Comparison of ENCODE assay signal across 19 cellular contexts in the genomic region with DNA sequence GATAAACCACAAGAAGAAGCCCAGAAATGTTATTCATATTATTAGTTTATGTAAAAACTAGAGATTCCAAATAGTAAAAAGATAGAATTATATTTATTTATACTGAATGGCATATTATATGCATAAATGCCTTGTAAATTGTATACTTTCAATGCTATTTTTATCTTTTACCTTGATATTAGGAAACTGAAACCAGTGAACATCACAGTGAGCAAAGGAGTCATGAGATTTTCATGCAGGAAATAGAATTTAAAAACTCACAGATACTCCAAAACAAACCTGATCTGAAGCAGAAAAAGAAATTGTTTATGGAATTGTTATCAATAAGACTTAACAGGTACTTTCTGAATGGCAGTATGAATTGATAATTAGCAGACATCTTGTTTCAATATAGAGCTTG.
A peak's percentile ranks its signal among the peaks of the same experiment; 100 is the strongest.
DNase-seq lines count a peak whose midpoint lies in the region; ATAC-seq and TF ChIP-seq lines count a peak whose summit lies in the region.
"Had no signal": no experiment of that assay in that cellular context is flagged by ENCODE, and none has a peak within 500 bp of the region (broad histone marks: within the 10 kb centered on the region; RNA-seq: fewer than 3 reads in every experiment).

No MANE protein-coding gene starts in this region.

- TF ChIP-seq CTCF in breast epithelium (IDR thresholded peaks at IDR 0.05): no peak
- no peak for TF ChIP-seq CTCF in uterus (IDR thresholded peaks at IDR 0.05)

- TF ChIP-seq POLR2A in breast epithelium (IDR thresholded peaks at IDR 0.05) (no peak), uterus (IDR thresholded peaks at IDR 0.05) (no peak)

- H3K4me3 ChIP-seq in breast epithelium: no peak overlapping the region
- no peak overlapping the region for H3K4me3 ChIP-seq in uterus
- H3K4me3 ChIP-seq: ascending aorta, K562, PC-9, SK-N-MC, vagina had no signal

- H3K27ac ChIP-seq in breast epithelium: no peak overlapping the region
- H3K27ac ChIP-seq in uterus: no peak overlapping the region
- H3K27ac ChIP-seq: ascending aorta, foreskin keratinocyte, PC-9, SK-N-MC, vagina had no signal

- H3K27me3 ChIP-seq in breast epithelium: no peaks in the 10 kb centered on the region
- no peaks in the 10 kb centered on the region for H3K27me3 ChIP-seq in uterus
- H3K27me3 ChIP-seq: ascending aorta, foreskin keratinocyte, vagina had no signal

- H3K9me3 ChIP-seq in breast epithelium: no peaks in the 10 kb centered on the region
- H3K9me3 ChIP-seq in uterus: no peaks in the 10 kb centered on the region
- H3K9me3 ChIP-seq: ascending aorta, vagina had no signal

- intact Hi-C loops in breast epithelium (cut with DNase I; ENCODE audit: low total_unique reads) (no loop called here), uterus (cut with DNase I; ENCODE audit: low total_unique reads) (no loop called here)

- DNase-seq in breast epithelium (ENCODE audit: low spot score in 2 of 2) (no peak), NCI-H446 (lab: John Stamatoyannopoulos, UW) (no peak), uterus (no peak), UCSD-AML1 (lab: John Stamatoyannopoulos, UW; ENCODE audit: unreplicated experiment) (no peak)
- DNase-seq: activated CD8-positive, alpha-beta memory T cell treated with anti-CD3 and anti-CD28 coated beads, Interleukin-2, amount 50 U/mL, for 4 hours; CD8-positive, alpha-beta memory T cell; foreskin keratinocyte; midbrain; NCI-H2081 treated with DMSO at 0.1 percent for 48 hours; NCI-H524 treated with DMSO at 0.1 percent for 48 hours; PC-9 had no signal

- no peaks in the 10 kb centered on the region for H3K36me3 ChIP-seq in breast epithelium
- H3K36me3 ChIP-seq in uterus: no peaks in the 10 kb centered on the region
- H3K36me3 ChIP-seq: ascending aorta, vagina had no signal

- H3K4me1 ChIP-seq in breast epithelium: no peaks in the 10 kb centered on the region
- no peaks in the 10 kb centered on the region for H3K4me1 ChIP-seq in uterus
- H3K4me1 ChIP-seq: ascending aorta, foreskin keratinocyte, vagina had no signal

- peak; percentile 70 for ATAC-seq in GM18519 (IDR thresholded peaks at IDR 0.05; ENCODE audit: low FRiP score, unreplicated experiment)
- ATAC-seq in GM21515 (IDR thresholded peaks at IDR 0.05; ENCODE audit: unreplicated experiment): peak; percentile 63
- ATAC-seq in HG02884 (IDR thresholded peaks at IDR 0.05; ENCODE audit: unreplicated experiment): peak; percentile 51
- peak; percentile 55 for ATAC-seq in HG03460 (IDR thresholded peaks at IDR 0.05; ENCODE audit: unreplicated experiment)
- ATAC-seq: foreskin keratinocyte, K562 had no signal
